Comparison of ENCODE assay signal across 8 cellular contexts in genomic region chr1:197200468-197200899, GRCh38. TPM values are rescaled to one million over a fixed set of nuclear protein-coding genes. Genes with fewer than 3 reads are reported as not detected.
DNase-seq lines count a peak whose midpoint lies in the region; ATAC-seq and TF ChIP-seq lines count a peak whose summit lies in the region.

No MANE protein-coding gene starts in this region.

- H3K36me3 ChIP-seq in GM06990 (ENCODE audit: control insufficient read depth, insufficient read depth, low read length) (no peaks in the 10 kb centered on the region), gastroesophageal sphincter (no peaks in the 10 kb centered on the region)

- H3K27me3 ChIP-seq in GM06990 (replicated peaks; ENCODE audit: control insufficient read depth, insufficient read depth, low read length): no peaks in the 10 kb centered on the region
- H3K27me3 ChIP-seq in HL-60 (ENCODE audit: insufficient read depth, poor library complexity, severe bottlenecking): no peaks in the 10 kb centered on the region
- H3K27me3 ChIP-seq in gastroesophageal sphincter: no peaks in the 10 kb centered on the region

- H3K4me1 Mint-ChIP-seq in activated T-cell treated with anti-CD3 and anti-CD28 coated beads, Interleukin-2, amount 50 U/mL, for 24 hours (ENCODE audit: low read depth): peaks cover 57% of the 10 kb centered on the region
- peaks cover 38% of the 10 kb centered on the region for H3K4me1 Mint-ChIP-seq in progenitor cell of endocrine pancreas (ENCODE audit: low read depth)

- H3K4me1 ChIP-seq in gastroesophageal sphincter: peaks cover 3 to 60% (median 8%) of the 10 kb centered on the region in 3 donors

- 0% methylated on average over 12 of the region's 12 CpGs; no CpG with 5 or more reads in 1 of the 2 donors for WGBS in gastroesophageal sphincter (ENCODE audit: low coverage in 1 of 2), 2 donors

- no peaks in the 10 kb centered on the region for H3K9me3 ChIP-seq in gastroesophageal sphincter

- peaks cover 11% of the 10 kb centered on the region for H3K36me3 Mint-ChIP-seq in activated T-cell treated with anti-CD3 and anti-CD28 coated beads, Interleukin-2, amount 50 U/mL, for 24 hours (ENCODE audit: low read depth)
- peaks cover 7% of the 10 kb centered on the region for H3K36me3 Mint-ChIP-seq in progenitor cell of endocrine pancreas (ENCODE audit: insufficient read depth)

- no peak for DNase-seq in GM06990 (ENCODE audit: extremely low read depth, insufficient read length)
- no peak for DNase-seq in HL-60 (ENCODE audit: low read depth in 1 of 2, low spot score in 1 of 2)
- no peak for DNase-seq in activated T-cell treated with anti-CD3 and anti-CD28 coated beads, Interleukin-2, amount 50 U/mL, for 24 hours
- DNase-seq in progenitor cell of endocrine pancreas (ENCODE audit: low spot score, unreplicated experiment): no peak
- no peak for DNase-seq in hypothalamus (lab: John Stamatoyannopoulos, UW)
- DNase-seq in NCI-H1930 (lab: John Stamatoyannopoulos, UW): no peak

- no peak for TF ChIP-seq EP300 in gastroesophageal sphincter (IDR thresholded peaks at IDR 0.05)

- ATAC-seq in gastroesophageal sphincter (peak; percentile 2), GM18505 (IDR thresholded peaks at IDR 0.05; ENCODE audit: unreplicated experiment) (no peak)

- TF ChIP-seq POLR2A in gastroesophageal sphincter (IDR thresholded peaks at IDR 0.05) (no peak), GM18505 (IDR thresholded peaks at IDR 0.05; ENCODE audit: borderline replicate concordance, extremely low read depth, insufficient read depth, insufficient read length) (no peak)

- H3K27ac Mint-ChIP-seq in activated T-cell treated with anti-CD3 and anti-CD28 coated beads, Interleukin-2, amount 50 U/mL, for 24 hours: peak overlapping the region; percentile 95
- H3K27ac Mint-ChIP-seq in progenitor cell of endocrine pancreas: peak overlapping the region; percentile 98

- H3K27ac ChIP-seq in HL-60 (replicated peaks): peak overlapping the region; percentile 82
- H3K27ac ChIP-seq in gastroesophageal sphincter: peak overlapping the region; percentile 87 to 97 (median 96)

- peak overlapping the region; percentile 97 for H3K4me3 ChIP-seq in GM06990 (replicated peaks; ENCODE audit: low read depth, low read length)
- peak overlapping the region; percentile 68 for H3K4me3 ChIP-seq in HL-60 (replicated peaks; ENCODE audit: insufficient read depth, low read length)
- peak overlapping the region; percentile 72 to 89 for H3K4me3 ChIP-seq in gastroesophageal sphincter

- no peak for TF ChIP-seq CTCF in GM06990 (IDR thresholded peaks at IDR 0.05; ENCODE audit: insufficient read depth, low read length, poor library complexity, severe bottlenecking)
- no peak for TF ChIP-seq CTCF in HL-60 (IDR thresholded peaks at IDR 0.05; ENCODE audit: insufficient read depth, low read length)
- TF ChIP-seq CTCF in gastroesophageal sphincter (IDR thresholded peaks at IDR 0.05): no peak
- TF ChIP-seq CTCF in progenitor cell of endocrine pancreas (IDR thresholded peaks at IDR 0.05; ENCODE audit: unreplicated experiment): no peak

- H3K27me3 Mint-ChIP-seq in activated T-cell treated with anti-CD3 and anti-CD28 coated beads, Interleukin-2, amount 50 U/mL, for 24 hours: no peaks in the 10 kb centered on the region
- no peaks in the 10 kb centered on the region for H3K27me3 Mint-ChIP-seq in progenitor cell of endocrine pancreas

- peak overlapping the region; percentile 96 for H3K4me3 Mint-ChIP-seq in activated T-cell treated with anti-CD3 and anti-CD28 coated beads, Interleukin-2, amount 50 U/mL, for 24 hours
- peak overlapping the region; percentile 91 for H3K4me3 Mint-ChIP-seq in progenitor cell of endocrine pancreas (ENCODE audit: low read depth)

- H3K9me3 Mint-ChIP-seq in activated T-cell treated with anti-CD3 and anti-CD28 coated beads, Interleukin-2, amount 50 U/mL, for 24 hours: no peaks in the 10 kb centered on the region
- no peaks in the 10 kb centered on the region for H3K9me3 Mint-ChIP-seq in progenitor cell of endocrine pancreas (ENCODE audit: low read depth)

RNA-seq across cellular contexts. Expression of gene ZBTB41, which starts 0.6 kb away (rescaled TPM):
- total RNA-seq in gastroesophageal sphincter (10 to 100 TPM; 11.2 to 17.9 (median 12.9) TPM), progenitor cell of endocrine pancreas (12.5 and 13.1 TPM in 2 replicates)

RNA-seq across cellular contexts. Expression of gene ASPM, which starts 54.0 kb away (rescaled TPM):
- total RNA-seq in gastroesophageal sphincter (under 1 TPM; 0.27 to 0.96 (median 0.29) TPM), progenitor cell of endocrine pancreas (17.1 and 17.5 TPM in 2 replicates)
